12 cellular contexts compared by ENCODE assay signal in genomic region chr6:113447088-113447831, GRCh38.
DNase-seq lines count a peak whose midpoint lies in the region; ATAC-seq and TF ChIP-seq lines count a peak whose summit lies in the region.
"Had no signal": no experiment of that assay in that cellular context is flagged by ENCODE, and none has a peak within 500 bp of the region (broad histone marks: within the 10 kb centered on the region; RNA-seq: fewer than 3 reads in every experiment).

No MANE protein-coding gene starts in this region.

- no peak for TF ChIP-seq POLR2A in suprapubic skin (IDR thresholded peaks at IDR 0.05)

- no peak for TF ChIP-seq CTCF in suprapubic skin (IDR thresholded peaks at IDR 0.05)

- ATAC-seq in GM21619 (IDR thresholded peaks at IDR 0.05; ENCODE audit: unreplicated experiment) = no peak

- WGBS in suprapubic skin = 38% methylated on average over 5 of the region's 5 CpGs

- no peak overlapping the region for H3K27ac ChIP-seq in suprapubic skin
- H3K27ac ChIP-seq: left ventricle myocardium inferior, stomach had no signal

- no peak overlapping the region for H3K9ac ChIP-seq in adipocyte (ENCODE audit: low read length)

- H3K36me3 ChIP-seq in adipocyte (ENCODE audit: control insufficient read depth, insufficient read depth, low read length, severe bottlenecking) (no peaks in the 10 kb centered on the region), suprapubic skin (no peaks in the 10 kb centered on the region)
- H3K36me3 ChIP-seq: left ventricle myocardium inferior, stomach had no signal

- DNase-seq in AG08395 (ENCODE audit: low spot score) (peak; percentile 78), Kasumi-1 (lab: John Stamatoyannopoulos, UW) (peak; percentile 35 to 49), adipocyte (ENCODE audit: low read depth) (peak; percentile 85), iris pigment epithelial cell (ENCODE audit: low read depth) (peak; percentile 96), UCSD-AML1 (lab: John Stamatoyannopoulos, UW; ENCODE audit: unreplicated experiment) (no peak), suprapubic skin (ENCODE audit: low spot score in 2 of 2) (no peak)
- no peak for DNase-seq in activated naive CD4-positive, alpha-beta T cell (lab: John Stamatoyannopoulos, UW)
- DNase-seq: left ventricle myocardium inferior, Right ventricle myocardium superior, stomach had no signal

- H3K4me3 ChIP-seq in adipocyte (ENCODE audit: low read length) (no peak overlapping the region), suprapubic skin (no peak overlapping the region)
- H3K4me3 ChIP-seq: left ventricle myocardium inferior, skin epidermis, stomach had no signal

- H3K9me3 ChIP-seq in adipocyte (ENCODE audit: control insufficient read depth, low read length) (no peaks in the 10 kb centered on the region), suprapubic skin (no peaks in the 10 kb centered on the region)
- H3K9me3 ChIP-seq: left ventricle myocardium inferior, stomach had no signal

- H3K4me1 ChIP-seq in adipocyte (ENCODE audit: control insufficient read depth, insufficient read depth, low read length) (peaks cover 38% of the 10 kb centered on the region), suprapubic skin (peaks cover 4% of the 10 kb centered on the region)
- H3K4me1 ChIP-seq: left ventricle myocardium inferior had no signal

- no peak for TF ChIP-seq EP300 in suprapubic skin (IDR thresholded peaks at IDR 0.05)

- no peaks in the 10 kb centered on the region for H3K27me3 ChIP-seq in adipocyte (replicated peaks; ENCODE audit: control insufficient read depth, insufficient read depth, low read length)
- no peaks in the 10 kb centered on the region for H3K27me3 ChIP-seq in suprapubic skin
- H3K27me3 ChIP-seq: stomach had no signal

Comparison
In these comparisons a context has a peak if more than half of its experiments do, and no peak if none do; other contexts are left out.
1. DNase-seq: peak in AG08395 (single experiment), Kasumi-1 (2 of 2), adipocyte (single experiment) and iris pigment epithelial cell (single experiment); none in UCSD-AML1 (single experiment), suprapubic skin (0 of 2) and activated naive CD4-positive, alpha-beta T cell (0 of 4).